Comparison of ENCODE assay signal across 14 cellular contexts in the genomic region with DNA sequence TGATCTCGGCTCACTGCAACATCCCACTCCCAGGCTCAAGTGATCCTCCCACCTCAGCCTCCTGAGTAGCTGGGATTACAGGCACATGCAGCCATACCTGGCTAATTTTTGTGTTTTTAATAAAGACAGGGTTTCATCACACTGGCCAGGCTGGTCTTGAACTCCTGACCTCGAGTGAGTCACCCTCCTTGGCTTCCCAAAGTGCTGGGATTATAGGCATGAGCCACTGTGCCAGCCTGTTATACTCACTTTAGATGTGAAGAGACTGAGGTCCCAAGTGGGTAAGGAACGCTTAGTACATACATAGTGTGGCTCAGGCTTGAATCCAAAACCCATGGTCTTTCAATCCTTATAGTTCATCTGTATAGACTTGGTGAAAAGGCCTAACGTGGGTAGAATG.
A peak's percentile ranks its signal among the peaks of the same experiment; 100 is the strongest.
DNase-seq lines count a peak whose midpoint lies in the region; ATAC-seq, FAIRE-seq and TF ChIP-seq lines count a peak whose summit lies in the region.
"Had no signal": no experiment of that assay in that cellular context is flagged by ENCODE, and none has a peak within 500 bp of the region (broad histone marks: within the 10 kb centered on the region; RNA-seq: fewer than 3 reads in every experiment).

No MANE protein-coding gene starts in this region.

- TF ChIP-seq RAD21 in HCT116 (IDR thresholded peaks at IDR 0.05; ENCODE audit: low read depth): no peak

- RAD21 ChIA-PET in HCT116 (lab: Charles Lee; ENCODE audit: low non-redundant PET in 1 of 2, low total read pairs in 2 of 2, uncharacterized antibody in 2 of 2, unreplicated experiment in 2 of 2): no interaction called here

- peaks cover 19 to 43% of the 10 kb centered on the region in 2 experiments for H3K4me1 ChIP-seq in HCT116 (ENCODE audit: control insufficient read depth in 1 of 2, insufficient read depth in 2 of 2, low read length in 2 of 2)

- H2AFZ ChIP-seq in HCT116 (ENCODE audit: low read depth, low read length, poor library complexity, severe bottlenecking): no peak overlapping the region
- H2AFZ ChIP-seq: GM23338 had no signal

- no peak for FAIRE-seq in RCC 7860 (lab: Jason Lieb, UNC)

- no TSS peak for BruUV-seq in HCT116 (replicated peaks; lab: Mats Ljungman, UMichigan)

- H3K27ac ChIP-seq in HCT116 (ENCODE audit: low read depth, low read length): no peak overlapping the region

- intact Hi-C loops in HCT116 (cut with micrococcal nuclease): no loop called here

- no peak for TF ChIP-seq POLR2A in HCT116 (IDR thresholded peaks at IDR 0.05; ENCODE audit: borderline replicate concordance, extremely low read depth, insufficient read depth, insufficient read length)

- H3K27me3 ChIP-seq in HCT116 (ENCODE audit: insufficient read depth, low read length): no peaks in the 10 kb centered on the region

- no peak for DNase-seq in HCT116 (ENCODE audit: low read depth, low spot score)
- DNase-seq in RCC 7860 (ENCODE audit: low spot score): peak; percentile 31
- peak; percentile 38 for DNase-seq in epithelial cell of esophagus (ENCODE audit: low read depth)
- peak; percentile 16 for DNase-seq in stimulated activated CD8-positive, alpha-beta memory T cell treated with anti-CD3 and anti-CD28 coated beads, Interleukin-4, amount 100 ng/mL, for 48 hours
- no peak for DNase-seq in hepatic stellate cell (ENCODE audit: low spot score)
- DNase-seq in stimulated activated CD4-positive, alpha-beta T cell treated with anti-CD3 and anti-CD28 coated beads, Interleukin-2, amount 100 ng/mL, for 24 hours: no peak
- no peak for DNase-seq in left lobe of liver (ENCODE audit: low spot score)
- DNase-seq: activated CD4-positive, alpha-beta T cell treated with anti-CD3 and anti-CD28 coated beads for 48 hours; activated CD8-positive, alpha-beta memory T cell treated with anti-CD3 and anti-CD28 coated beads, Interleukin-2, amount 50 U/mL, for 48 hours; activated gamma-delta T cell treated with Interleukin-2 at 50 U/mL for 16 hours; NCI-H187; NCI-H2227 treated with DMSO at 0.1 percent for 48 hours had no signal

- no peaks in the 10 kb centered on the region for H3K36me3 ChIP-seq in HCT116 (ENCODE audit: control insufficient read depth in 1 of 2, insufficient read depth in 2 of 2, low read length in 2 of 2)

- CTCF ChIA-PET in HCT116 (lab: Charles Lee): no interaction called here

- ATAC-seq in HCT116: peak; percentile 58
- no peak for ATAC-seq in left lobe of liver
- ATAC-seq: GM23338; stimulated activated memory B cell treated with anti-CD40 and anti-IgM and Interleukin-4, amounts not matched to agents 10 μg/mL and 1 μg/mL and 100 μg/mL, for 72 hours had no signal

- no peaks in the 10 kb centered on the region for H3K9me2 ChIP-seq in HCT116 (ENCODE audit: insufficient read depth)

- no peaks in the 10 kb centered on the region for H4K20me1 ChIP-seq in HCT116 (ENCODE audit: insufficient read depth)

- no peaks in the 10 kb centered on the region for H3K9me3 ChIP-seq in HCT116 (ENCODE audit: control insufficient read depth in 1 of 2, insufficient read depth in 1 of 2, low read depth in 1 of 2, low read length in 2 of 2)

- POLR2A ChIA-PET in HCT116 (lab: Charles Lee): no interaction called here

- TF ChIP-seq CTCF in HCT116 (IDR thresholded peaks at IDR 0.05 in 2 of 3, conservative IDR thresholded peaks at IDR 0.05 in 1 of 3; ENCODE audit: borderline replicate concordance in 1 of 3, insufficient read depth in 1 of 3, low read depth in 2 of 3, low read length in 2 of 3) (no peak), epithelial cell of esophagus (IDR thresholded peaks at IDR 0.05; ENCODE audit: insufficient read depth, low read depth, low read length, missing control alignments) (no peak)

- H3K4me3 ChIP-seq in HCT116 (replicated peaks in 1 of 2; ENCODE audit: low read depth in 1 of 2, low read length in 2 of 2) (no peak overlapping the region), epithelial cell of esophagus (ENCODE audit: low read length) (no peak overlapping the region)
- H3K4me3 ChIP-seq: GM23338 had no signal

- H3K4me2 ChIP-seq in HCT116 (ENCODE audit: low read length): peak overlapping the region; percentile 66
- H3K4me2 ChIP-seq: GM23338 had no signal

- no peak overlapping the region for H3K9ac ChIP-seq in HCT116 (ENCODE audit: low read length)

- H3K79me2 ChIP-seq in HCT116 (ENCODE audit: insufficient read depth, low read length): no peaks in the 10 kb centered on the region

TF ChIP-seq in HCT116, 20 proteins besides CTCF, POLR2A, EP300 and RAD21:
- TF ChIP-seq, protein P1, sequence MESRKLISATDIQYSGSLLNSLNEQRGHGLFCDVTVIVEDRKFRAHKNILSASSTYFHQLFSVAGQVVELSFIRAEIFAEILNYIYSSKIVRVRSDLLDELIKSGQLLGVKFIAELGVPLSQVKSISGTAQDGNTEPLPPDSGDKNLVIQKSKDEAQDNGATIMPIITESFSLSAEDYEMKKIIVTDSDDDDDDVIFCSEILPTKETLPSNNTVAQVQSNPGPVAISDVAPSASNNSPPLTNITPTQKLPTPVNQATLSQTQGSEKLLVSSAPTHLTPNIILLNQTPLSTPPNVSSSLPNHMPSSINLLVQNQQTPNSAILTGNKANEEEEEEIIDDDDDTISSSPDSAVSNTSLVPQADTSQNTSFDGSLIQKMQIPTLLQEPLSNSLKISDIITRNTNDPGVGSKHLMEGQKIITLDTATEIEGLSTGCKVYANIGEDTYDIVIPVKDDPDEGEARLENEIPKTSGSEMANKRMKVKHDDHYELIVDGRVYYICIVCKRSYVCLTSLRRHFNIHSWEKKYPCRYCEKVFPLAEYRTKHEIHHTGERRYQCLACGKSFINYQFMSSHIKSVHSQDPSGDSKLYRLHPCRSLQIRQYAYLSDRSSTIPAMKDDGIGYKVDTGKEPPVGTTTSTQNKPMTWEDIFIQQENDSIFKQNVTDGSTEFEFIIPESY (IDR thresholded peaks at IDR 0.05; ENCODE audit: extremely low read depth, insufficient replicate concordance, low read length): no peak
- TF ChIP-seq ZNF274 (IDR thresholded peaks at IDR 0.05; ENCODE audit: low read depth, low read length) (no peak), FOSL1 (IDR thresholded peaks at IDR 0.05; ENCODE audit: low read depth) (0 out of 2 replicates have a peak, but pooled peaks have one; percentile 21)
TF ChIP-seq in HCT116: peak in this region for 1.

Comparison
In these comparisons a context has a peak if more than half of its experiments do, and no peak if none do; other contexts are left out.
1. DNase-seq: peak in RCC 7860 (single experiment), epithelial cell of esophagus (single experiment) and stimulated activated CD8-positive, alpha-beta memory T cell treated with anti-CD3 and anti-CD28 coated beads, Interleukin-4, amount 100 ng/mL, for 48 hours (single experiment); none in HCT116 (single experiment), hepatic stellate cell (single experiment), stimulated activated CD4-positive, alpha-beta T cell treated with anti-CD3 and anti-CD28 coated beads, Interleukin-2, amount 100 ng/mL, for 24 hours (0 of 2) and left lobe of liver (single experiment).